ENCODE assay signal across 15 cellular contexts in the genomic region with DNA sequence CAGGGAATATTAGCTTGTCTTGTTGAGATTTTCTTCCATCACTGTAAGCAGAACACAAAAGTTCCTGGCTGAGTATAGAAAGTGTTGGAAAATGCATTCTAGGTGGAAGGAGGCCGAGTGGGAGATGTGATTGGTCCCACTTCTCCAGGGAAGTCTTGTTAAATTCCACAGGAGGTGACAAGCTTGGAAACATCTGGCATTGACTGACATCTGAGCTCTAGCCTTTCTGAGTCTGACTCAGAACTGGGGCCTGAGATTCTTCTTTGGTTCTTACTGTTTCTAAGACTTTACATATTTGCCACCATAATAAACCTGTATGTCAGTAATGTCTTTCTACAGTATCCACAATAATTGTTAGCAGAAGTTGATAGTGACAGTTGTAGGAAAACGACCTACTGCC.
DNase-seq lines count a peak whose midpoint lies in the region; ATAC-seq and TF ChIP-seq lines count a peak whose summit lies in the region.
"Had no signal": no experiment of that assay in that cellular context is flagged by ENCODE, and none has a peak within 500 bp of the region (broad histone marks: within the 10 kb centered on the region; RNA-seq: fewer than 3 reads in every experiment).

No MANE protein-coding gene starts in this region.

- H4K91ac ChIP-seq in IMR-90 (ENCODE audit: insufficient read depth, low read depth, low read length), result no peak overlapping the region

- no peaks in the 10 kb centered on the region for H3K36me3 Mint-ChIP-seq in endothelial cell (ENCODE audit: low read depth, unreplicated experiment)
- H3K36me3 Mint-ChIP-seq: CD4-positive, CD25-positive, alpha-beta regulatory T cell had no signal

- peaks cover 50% of the 10 kb centered on the region for H3K36me3 ChIP-seq in IMR-90 (ENCODE audit: control insufficient read depth, insufficient read depth, low read length)
- H3K36me3 ChIP-seq in neural cell (ENCODE audit: insufficient read depth, low read length), result no peaks in the 10 kb centered on the region
- H3K36me3 ChIP-seq: BLaER1 treated with 17β-estradiol and CSF1 and Interleukin-3, amounts not matched to agents 10 nM and 100 nM had no signal

- no peaks in the 10 kb centered on the region for H3K27me3 Mint-ChIP-seq in endothelial cell (ENCODE audit: unreplicated experiment)

- TF ChIP-seq CTCF in AG10803 (conservative IDR thresholded peaks at IDR 0.05; ENCODE audit: low read length), result no peak
- no peak for TF ChIP-seq CTCF in IMR-90 (conservative IDR thresholded peaks at IDR 0.05; ENCODE audit: low read depth, low read length)
- TF ChIP-seq CTCF in endothelial cell (IDR thresholded peaks at IDR 0.05; ENCODE audit: unreplicated experiment), result no peak
- no peak for TF ChIP-seq CTCF in neural cell (IDR thresholded peaks at IDR 0.05; ENCODE audit: poor library complexity, severe bottlenecking)

- peak; percentile 35 for DNase-seq in AG10803 (ENCODE audit: low read depth)
- peak; percentile 43 for DNase-seq in IMR-90
- no peak for DNase-seq in endothelial cell (ENCODE audit: low spot score)
- DNase-seq in anterior cingulate cortex (lab: John Stamatoyannopoulos, UW), result no peak
- no peak for DNase-seq in NCI-H1105 (lab: John Stamatoyannopoulos, UW)
- DNase-seq: 8988T; CD4-positive, CD25-positive, alpha-beta regulatory T cell; DMS53; H7 had no signal

- H3K9me2 ChIP-seq in neural cell (ENCODE audit: insufficient read depth, low read length), result no peaks in the 10 kb centered on the region

- H3K4me3 ChIP-seq in AG10803 (ENCODE audit: low read length), result no peak overlapping the region
- no peak overlapping the region for H3K4me3 ChIP-seq in IMR-90 (ENCODE audit: insufficient read depth, low read depth, low read length)
- no peak overlapping the region for H3K4me3 ChIP-seq in neural cell (ENCODE audit: low read length)
- H3K4me3 ChIP-seq: BLaER1 treated with 17β-estradiol and CSF1 and Interleukin-3, amounts not matched to agents 10 nM and 100 nM; GM12878; GM23338 had no signal

- H3K27ac Mint-ChIP-seq in endothelial cell (ENCODE audit: unreplicated experiment), result peak overlapping the region; percentile 85
- H3K27ac Mint-ChIP-seq: CD4-positive, CD25-positive, alpha-beta regulatory T cell; GM23338 had no signal

- no peak overlapping the region for H3K14ac ChIP-seq in IMR-90 (replicated peaks; ENCODE audit: low read depth, low read length)

- H3K9ac ChIP-seq in IMR-90 (ENCODE audit: low read depth, low read length), result no peak overlapping the region
- H3K9ac ChIP-seq in neural cell (ENCODE audit: low read length), result no peak overlapping the region
- H3K9ac ChIP-seq: BLaER1 treated with 17β-estradiol and CSF1 and Interleukin-3, amounts not matched to agents 10 nM and 100 nM had no signal

- no peaks in the 10 kb centered on the region for H3K79me2 ChIP-seq in neural cell (replicated peaks; ENCODE audit: insufficient read depth, low read length)

- TF ChIP-seq RAD21 in IMR-90 (IDR thresholded peaks at IDR 0.05; ENCODE audit: low read length) (no peak), neural cell (conservative IDR thresholded peaks at IDR 0.05) (no peak)

- no peak overlapping the region for H2BK15ac ChIP-seq in IMR-90 (ENCODE audit: low read depth, low read length)

- H4K5ac ChIP-seq in IMR-90 (ENCODE audit: low read depth, low read length), result no peak overlapping the region

- no peak overlapping the region for H2AK5ac ChIP-seq in IMR-90 (ENCODE audit: low read depth, low read length)

- CTCF ChIA-PET in IMR-90 (lab: Yijun Ruan, JAX), result interaction anchor here (0.8 kb wide), 1 partner anchor 123 kb away, joined by 3 read pairs; no protein-coding TSS in a partner anchor

- H3K4me1 ChIP-seq in IMR-90 (ENCODE audit: control insufficient read depth, insufficient read depth, low read length), result no peaks in the 10 kb centered on the region
- H3K4me1 ChIP-seq: BLaER1 treated with 17β-estradiol and CSF1 and Interleukin-3, amounts not matched to agents 10 nM and 100 nM had no signal

- no peak overlapping the region for H3K4me3 Mint-ChIP-seq in endothelial cell (ENCODE audit: unreplicated experiment)
- H3K4me3 Mint-ChIP-seq: CD4-positive, CD25-positive, alpha-beta regulatory T cell; GM23338 had no signal

- no peaks in the 10 kb centered on the region for H4K20me1 ChIP-seq in IMR-90 (ENCODE audit: insufficient read depth, low read length)
- H4K20me1 ChIP-seq in neural cell (ENCODE audit: insufficient read depth), result no peaks in the 10 kb centered on the region
- H4K20me1 ChIP-seq: BLaER1 treated with 17β-estradiol and CSF1 and Interleukin-3, amounts not matched to agents 10 nM and 100 nM had no signal

- no peak overlapping the region for H2AFZ ChIP-seq in IMR-90 (replicated peaks; ENCODE audit: low read length, poor library complexity)
- no peak overlapping the region for H2AFZ ChIP-seq in neural cell (ENCODE audit: low read depth, low read length)

- no peak overlapping the region for H3K18ac ChIP-seq in IMR-90 (ENCODE audit: low read depth, low read length)

- H3K9me1 ChIP-seq in IMR-90 (ENCODE audit: insufficient read depth, low read length), result no peaks in the 10 kb centered on the region

- H3K4me2 ChIP-seq in IMR-90 (ENCODE audit: low read depth, low read length) (no peak overlapping the region), neural cell (ENCODE audit: low read length) (no peak overlapping the region)
- H3K4me2 ChIP-seq: BLaER1 treated with 17β-estradiol and CSF1 and Interleukin-3, amounts not matched to agents 10 nM and 100 nM had no signal

- no peaks in the 10 kb centered on the region for H3K9me3 ChIP-seq in IMR-90 (ENCODE audit: control insufficient read depth, insufficient read depth, low read length)
- H3K9me3 ChIP-seq in neural cell (ENCODE audit: low read length), result no peaks in the 10 kb centered on the region
- H3K9me3 ChIP-seq: BLaER1 treated with 17β-estradiol and CSF1 and Interleukin-3, amounts not matched to agents 10 nM and 100 nM had no signal

- TF ChIP-seq POLR2A in IMR-90 (IDR thresholded peaks at IDR 0.05; ENCODE audit: low read depth, low read length), result no peak

- H2BK20ac ChIP-seq in IMR-90 (ENCODE audit: low read depth, low read length), result no peak overlapping the region

- H3K27me3 ChIP-seq in IMR-90 (ENCODE audit: control insufficient read depth, insufficient read depth, low read length) (no peaks in the 10 kb centered on the region), neural cell (ENCODE audit: insufficient read depth, low read depth, low read length) (no peaks in the 10 kb centered on the region)
- H3K27me3 ChIP-seq: BLaER1 treated with 17β-estradiol and CSF1 and Interleukin-3, amounts not matched to agents 10 nM and 100 nM had no signal

- ATAC-seq in IMR-90 (ENCODE audit: low read depth) (no peak), GM19324 (IDR thresholded peaks at IDR 0.05; ENCODE audit: low FRiP score, unreplicated experiment) (no peak), HG02840 (IDR thresholded peaks at IDR 0.05; ENCODE audit: low FRiP score, unreplicated experiment) (no peak)
- ATAC-seq: GM12878, GM23338 had no signal

- H2AK9ac ChIP-seq in IMR-90 (replicated peaks; ENCODE audit: low read depth, low read length, poor library complexity), result no peak overlapping the region

- H3F3A ChIP-seq in neural cell (ENCODE audit: insufficient read depth, low read length, poor library complexity, severe bottlenecking), result no peaks in the 10 kb centered on the region

- peak; percentile 22 for TF ChIP-seq EP300 in neural cell (conservative IDR thresholded peaks at IDR 0.05; ENCODE audit: poor library complexity, severe bottlenecking)

- no TSS peak for BruUV-seq in IMR-90 (replicated peaks; lab: Mats Ljungman, UMichigan)

- no peaks in the 10 kb centered on the region for H3K79me1 ChIP-seq in IMR-90 (ENCODE audit: low read depth in 1 of 2, low read length in 2 of 2)

- H3K9me3 Mint-ChIP-seq in endothelial cell (ENCODE audit: unreplicated experiment), result no peaks in the 10 kb centered on the region
- H3K9me3 Mint-ChIP-seq: GM23338 had no signal

- H2BK5ac ChIP-seq in IMR-90 (ENCODE audit: low read depth, low read length, poor library complexity, severe bottlenecking), result no peak overlapping the region

- dilution Hi-C loops in IMR-90 (cut with HindIII; ENCODE audit: low sequenced_read_pairs, unreplicated experiment), result no loop called here

- no peak overlapping the region for H3K56ac ChIP-seq in IMR-90 (ENCODE audit: extremely low read depth, insufficient read depth, low read length)

- no peak overlapping the region for H3K4ac ChIP-seq in IMR-90 (ENCODE audit: low read depth, low read length)

- in situ Hi-C loops in IMR-90 (cut with MboI; ENCODE audit: low sequenced_read_pairs), result no loop called here

- intact Hi-C loops in IMR-90 (cut with micrococcal nuclease), result no loop called here

- H3K27ac ChIP-seq in IMR-90 (ENCODE audit: insufficient read depth, low read length) (no peak overlapping the region), neural cell (ENCODE audit: low read length) (no peak overlapping the region)
- H3K27ac ChIP-seq: BLaER1 treated with 17β-estradiol and CSF1 and Interleukin-3, amounts not matched to agents 10 nM and 100 nM had no signal

- WGBS in IMR-90 (ENCODE audit: extremely low coverage in 2 of 2, insufficient read length in 1 of 2), 2 experiments, result 86% methylated on average over 1 of the region's 2 CpGs; no CpG with 5 or more reads in 1 of the 2 experiments

- H2BK120ac ChIP-seq in IMR-90 (ENCODE audit: low read depth, low read length), result no peak overlapping the region

- POLR2A ChIA-PET in IMR-90 (lab: Charles Lee; ENCODE audit: unreplicated experiment), result no interaction called here

- H3K23ac ChIP-seq in IMR-90 (ENCODE audit: low read depth, low read length), result no peak overlapping the region

- peaks cover 27% of the 10 kb centered on the region for H3K4me1 Mint-ChIP-seq in endothelial cell (ENCODE audit: unreplicated experiment)
- H3K4me1 Mint-ChIP-seq: CD4-positive, CD25-positive, alpha-beta regulatory T cell had no signal

- no peak overlapping the region for H4K8ac ChIP-seq in IMR-90 (ENCODE audit: low read depth in 2 of 2, low read length in 2 of 2)

TF ChIP-seq in neural cell, 6 proteins besides CTCF, POLR2A, EP300 and RAD21 (continues in another document):
- no peak for TF ChIP-seq MXI1 (conservative IDR thresholded peaks at IDR 0.05; ENCODE audit: poor library complexity, severe bottlenecking)
- no peak for TF ChIP-seq EZH2 (IDR thresholded peaks at IDR 0.05; ENCODE audit: borderline replicate concordance, insufficient read depth, low read length, poor library complexity, severe bottlenecking)
- TF ChIP-seq TAF1 (IDR thresholded peaks at IDR 0.05; ENCODE audit: low read depth), result no peak
- TF ChIP-seq POLR2AphosphoS5 (IDR thresholded peaks at IDR 0.05), result no peak

Comparison
In these comparisons a context has a peak if more than half of its experiments do, and no peak if none do; other contexts are left out.
1. DNase-seq: peak in AG10803 (single experiment) and IMR-90 (single experiment); none in endothelial cell (single experiment), anterior cingulate cortex (0 of 58) and NCI-H1105 (single experiment).